Comparison of ENCODE assay signal across 8 cellular contexts in genomic region chr5:1666812-1667588, GRCh38.
DNase-seq lines count a peak whose midpoint lies in the region; ATAC-seq lines count a peak whose summit lies in the region.

No MANE protein-coding gene starts in this region.

- H3K4me3 ChIP-seq in iPS-18a (ENCODE audit: low read length) = peak overlapping the region; percentile 53

- peak; percentile 45 for DNase-seq in NCI-H82 (lab: John Stamatoyannopoulos, UW)
- DNase-seq in NCI-H82 treated with DMSO at 0.1 percent for 48 hours (lab: John Stamatoyannopoulos, UW; ENCODE audit: unreplicated experiment) = no peak
- DNase-seq in NCI-H460 (ENCODE audit: extremely low read depth, low read depth) = peak; percentile 26
- DNase-seq in amniotic epithelial cell (ENCODE audit: low read depth) = peak; percentile 13
- DNase-seq in HPDE6-E6E7 (ENCODE audit: extremely low spot score) = no peak

- H3K27ac Mint-ChIP-seq in stimulated activated memory B cell treated with anti-CD40 and anti-IgM and Interleukin-4, amounts not matched to agents 10 μg/mL and 1 μg/mL and 100 μg/mL, for 72 hours = no peak overlapping the region

- H3K36me3 ChIP-seq in iPS-18a (ENCODE audit: control insufficient read depth, low read depth, low read length) = no peaks in the 10 kb centered on the region

- peaks cover 83% of the 10 kb centered on the region for H3K27me3 Mint-ChIP-seq in stimulated activated memory B cell treated with anti-CD40 and anti-IgM and Interleukin-4, amounts not matched to agents 10 μg/mL and 1 μg/mL and 100 μg/mL, for 72 hours

- H3K27me3 ChIP-seq in iPS-18a (ENCODE audit: control insufficient read depth, insufficient read depth, low read length) = peaks cover 39% of the 10 kb centered on the region

- H3K4me1 ChIP-seq in iPS-18a (ENCODE audit: control insufficient read depth, low read depth, low read length) = peaks cover 7% of the 10 kb centered on the region

- H3K27ac ChIP-seq in iPS-18a (ENCODE audit: low read length) = no peak overlapping the region

- H3K9me3 ChIP-seq in iPS-18a (ENCODE audit: control insufficient read depth, low read depth, low read length) = no peaks in the 10 kb centered on the region

- H3K4me3 Mint-ChIP-seq in stimulated activated memory B cell treated with anti-CD40 and anti-IgM and Interleukin-4, amounts not matched to agents 10 μg/mL and 1 μg/mL and 100 μg/mL, for 72 hours = no peak overlapping the region

- no peaks in the 10 kb centered on the region for H3K36me3 Mint-ChIP-seq in stimulated activated memory B cell treated with anti-CD40 and anti-IgM and Interleukin-4, amounts not matched to agents 10 μg/mL and 1 μg/mL and 100 μg/mL, for 72 hours

- no peaks in the 10 kb centered on the region for H3K9me3 Mint-ChIP-seq in stimulated activated memory B cell treated with anti-CD40 and anti-IgM and Interleukin-4, amounts not matched to agents 10 μg/mL and 1 μg/mL and 100 μg/mL, for 72 hours

- H3K9ac ChIP-seq in iPS-18a (ENCODE audit: low read length) = no peak overlapping the region

- peaks cover 14% of the 10 kb centered on the region for H3K4me1 Mint-ChIP-seq in stimulated activated memory B cell treated with anti-CD40 and anti-IgM and Interleukin-4, amounts not matched to agents 10 μg/mL and 1 μg/mL and 100 μg/mL, for 72 hours

- peak; percentile 49 for ATAC-seq in stimulated activated memory B cell treated with anti-CD40 and anti-IgM and Interleukin-4, amounts not matched to agents 10 μg/mL and 1 μg/mL and 100 μg/mL, for 72 hours
- no peak for ATAC-seq in HG02981 (IDR thresholded peaks at IDR 0.05; ENCODE audit: unreplicated experiment)

Comparison
In these comparisons a context has a peak if more than half of its experiments do, and no peak if none do; other contexts are left out.
1. DNase-seq: peak in NCI-H82 (single experiment), NCI-H460 (single experiment) and amniotic epithelial cell (single experiment); none in NCI-H82 treated with DMSO at 0.1 percent for 48 hours (single experiment) and HPDE6-E6E7 (single experiment).